In the genomic region with DNA sequence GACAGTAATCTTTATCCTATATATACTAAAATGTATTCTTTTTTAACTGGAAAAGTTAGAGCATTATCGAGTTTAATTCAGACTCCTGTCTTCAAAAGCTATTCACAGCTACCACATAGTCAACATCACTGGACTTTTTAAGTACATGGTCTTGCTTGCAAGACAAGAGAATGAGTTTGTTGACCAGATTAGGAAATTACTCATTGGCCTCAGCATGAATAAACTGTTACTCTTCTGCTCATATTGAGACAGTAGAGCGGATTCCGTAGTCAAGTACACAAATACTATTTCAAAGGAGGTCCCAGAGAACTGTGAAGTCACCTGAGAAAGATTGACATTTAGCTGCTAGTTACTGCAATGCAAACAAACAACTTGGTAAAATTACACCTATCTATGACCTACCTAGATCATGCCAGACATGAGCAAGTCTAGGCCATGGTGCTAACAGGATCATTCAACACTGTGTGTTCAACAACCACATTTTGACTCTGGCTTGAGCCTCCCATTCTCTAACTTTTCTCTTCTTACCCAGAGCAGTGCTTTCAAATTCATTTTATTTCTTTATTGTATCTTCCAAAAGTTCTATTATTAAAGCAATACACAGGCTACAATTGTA, we compare ENCODE assay signal across 1 cellular context.
TF ChIP-seq lines count a peak whose summit lies in the region.

No MANE protein-coding gene starts in this region.

TF ChIP-seq in SK-N-SH, 30 proteins besides CTCF, POLR2A, EP300 and RAD21 (continued from another document):
- TF ChIP-seq, protein P1, sequence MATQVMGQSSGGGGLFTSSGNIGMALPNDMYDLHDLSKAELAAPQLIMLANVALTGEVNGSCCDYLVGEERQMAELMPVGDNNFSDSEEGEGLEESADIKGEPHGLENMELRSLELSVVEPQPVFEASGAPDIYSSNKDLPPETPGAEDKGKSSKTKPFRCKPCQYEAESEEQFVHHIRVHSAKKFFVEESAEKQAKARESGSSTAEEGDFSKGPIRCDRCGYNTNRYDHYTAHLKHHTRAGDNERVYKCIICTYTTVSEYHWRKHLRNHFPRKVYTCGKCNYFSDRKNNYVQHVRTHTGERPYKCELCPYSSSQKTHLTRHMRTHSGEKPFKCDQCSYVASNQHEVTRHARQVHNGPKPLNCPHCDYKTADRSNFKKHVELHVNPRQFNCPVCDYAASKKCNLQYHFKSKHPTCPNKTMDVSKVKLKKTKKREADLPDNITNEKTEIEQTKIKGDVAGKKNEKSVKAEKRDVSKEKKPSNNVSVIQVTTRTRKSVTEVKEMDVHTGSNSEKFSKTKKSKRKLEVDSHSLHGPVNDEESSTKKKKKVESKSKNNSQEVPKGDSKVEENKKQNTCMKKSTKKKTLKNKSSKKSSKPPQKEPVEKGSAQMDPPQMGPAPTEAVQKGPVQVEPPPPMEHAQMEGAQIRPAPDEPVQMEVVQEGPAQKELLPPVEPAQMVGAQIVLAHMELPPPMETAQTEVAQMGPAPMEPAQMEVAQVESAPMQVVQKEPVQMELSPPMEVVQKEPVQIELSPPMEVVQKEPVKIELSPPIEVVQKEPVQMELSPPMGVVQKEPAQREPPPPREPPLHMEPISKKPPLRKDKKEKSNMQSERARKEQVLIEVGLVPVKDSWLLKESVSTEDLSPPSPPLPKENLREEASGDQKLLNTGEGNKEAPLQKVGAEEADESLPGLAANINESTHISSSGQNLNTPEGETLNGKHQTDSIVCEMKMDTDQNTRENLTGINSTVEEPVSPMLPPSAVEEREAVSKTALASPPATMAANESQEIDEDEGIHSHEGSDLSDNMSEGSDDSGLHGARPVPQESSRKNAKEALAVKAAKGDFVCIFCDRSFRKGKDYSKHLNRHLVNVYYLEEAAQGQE (IDR thresholded peaks at IDR 0.05; ENCODE audit: low read depth, low read length) = no peak
- no peak for TF ChIP-seq MEF2A (IDR thresholded peaks at IDR 0.05; ENCODE audit: borderline replicate concordance, low read depth)
- TF ChIP-seq TCF12 (IDR thresholded peaks at IDR 0.05) = no peak
- TF ChIP-seq GABPA (IDR thresholded peaks at IDR 0.05; ENCODE audit: low read depth) = no peak
- TF ChIP-seq, protein P2, sequence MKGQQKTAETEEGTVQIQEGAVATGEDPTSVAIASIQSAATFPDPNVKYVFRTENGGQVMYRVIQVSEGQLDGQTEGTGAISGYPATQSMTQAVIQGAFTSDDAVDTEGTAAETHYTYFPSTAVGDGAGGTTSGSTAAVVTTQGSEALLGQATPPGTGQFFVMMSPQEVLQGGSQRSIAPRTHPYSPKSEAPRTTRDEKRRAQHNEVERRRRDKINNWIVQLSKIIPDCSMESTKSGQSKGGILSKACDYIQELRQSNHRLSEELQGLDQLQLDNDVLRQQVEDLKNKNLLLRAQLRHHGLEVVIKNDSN (IDR thresholded peaks at IDR 0.05; ENCODE audit: borderline replicate concordance, low read depth) = no peak
- TF ChIP-seq, protein P3, sequence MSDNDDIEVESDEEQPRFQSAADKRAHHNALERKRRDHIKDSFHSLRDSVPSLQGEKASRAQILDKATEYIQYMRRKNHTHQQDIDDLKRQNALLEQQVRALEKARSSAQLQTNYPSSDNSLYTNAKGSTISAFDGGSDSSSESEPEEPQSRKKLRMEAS (IDR thresholded peaks at IDR 0.05; ENCODE audit: low read depth) = no peak
- TF ChIP-seq RFX5 (IDR thresholded peaks at IDR 0.05; ENCODE audit: low read length) = no peak
